ENCODE assay signal across 8 cellular contexts in the genomic region with DNA sequence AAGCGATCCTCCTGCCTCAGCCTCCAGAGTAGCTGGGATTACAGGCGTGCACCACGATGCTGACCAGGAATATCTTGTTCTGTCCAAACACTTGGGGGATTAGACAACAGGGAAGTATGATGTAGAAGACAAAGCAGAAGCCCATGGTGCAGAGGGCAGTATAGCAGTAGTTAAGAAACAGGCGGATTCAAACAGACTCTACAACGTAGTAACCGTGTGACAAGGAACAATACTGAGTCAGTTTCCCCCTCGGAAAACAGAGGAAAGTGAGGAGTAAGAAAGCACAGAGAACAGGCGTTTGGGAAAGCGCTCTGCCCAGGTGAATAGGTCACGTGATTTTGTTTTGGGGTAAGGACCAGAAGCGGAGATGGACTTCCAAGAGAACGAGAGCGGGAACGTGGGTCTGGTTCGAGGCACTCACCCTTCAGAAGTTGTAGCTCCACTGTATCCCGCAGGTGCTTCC. TPM values are rescaled to one million over a fixed set of nuclear protein-coding genes. Genes with fewer than 3 reads are reported as not detected.
DNase-seq lines count a peak whose midpoint lies in the region; ATAC-seq, FAIRE-seq and TF ChIP-seq lines count a peak whose summit lies in the region.

No MANE protein-coding gene starts in this region.

- no peak for TF ChIP-seq CTCF in CD8-positive, alpha-beta T cell (IDR thresholded peaks at IDR 0.05)
- no peak for TF ChIP-seq CTCF in foreskin keratinocyte (conservative IDR thresholded peaks at IDR 0.05)

- H3K4me3 ChIP-seq in CD8-positive, alpha-beta T cell (ENCODE audit: low read depth, low read length): peak overlapping the region; percentile 89
- H3K4me3 ChIP-seq in SJCRH30 (peak overlapping the region; percentile 69), skin epidermis (peak overlapping the region; percentile 72 to 98 (median 87))

- H3K36me3 ChIP-seq in CD8-positive, alpha-beta T cell (ENCODE audit: insufficient read depth, low read length): peaks cover 14% of the 10 kb centered on the region
- H3K36me3 ChIP-seq in SJCRH30: peaks cover 8% of the 10 kb centered on the region; the same call in 1 of the 2 replicates

- no peak for DNase-seq in CD8-positive, alpha-beta T cell
- no peak for DNase-seq in SJCRH30
- peak in 1 of 2 donors; percentile 44 for DNase-seq in foreskin keratinocyte
- no peak for DNase-seq in H54 (ENCODE audit: insufficient read length, low spot score)
- no peak for DNase-seq in AG08396 (ENCODE audit: low spot score)
- no peak for DNase-seq in nucleus accumbens (lab: John Stamatoyannopoulos, UW)

- peaks cover 17% of the 10 kb centered on the region for H3K4me1 ChIP-seq in CD8-positive, alpha-beta T cell (ENCODE audit: insufficient read depth, low read length)
- H3K4me1 ChIP-seq in SJCRH30: no peaks in the 10 kb centered on the region
- H3K4me1 ChIP-seq in foreskin keratinocyte: peaks cover 4% of the 10 kb centered on the region

- no peaks in the 10 kb centered on the region for H3K9me3 ChIP-seq in CD8-positive, alpha-beta T cell (ENCODE audit: low read length)
- H3K9me3 ChIP-seq in SJCRH30 (replicated peaks): no peaks in the 10 kb centered on the region

- peaks cover 30% of the 10 kb centered on the region for H3K4me1 Mint-ChIP-seq in CD8-positive, alpha-beta T cell (ENCODE audit: low read depth)

- intact Hi-C loops in CD8-positive, alpha-beta T cell (cut with DNase I, micrococcal nuclease): loop anchor here (1.0 to 5.0 kb wide), 14 partner anchors 18 to 715 kb away; partner anchors contain the start of genes CIZ1 (in 2 of the 2), GOLGA2 (in 2 of the 2), ODF2 (in 2 of the 2) and SLC27A4 (in 2 of the 2)

- no peak for ATAC-seq in CD8-positive, alpha-beta T cell
- peak; percentile 4 for ATAC-seq in GM21737 (IDR thresholded peaks at IDR 0.05; ENCODE audit: unreplicated experiment)
- ATAC-seq in foreskin keratinocyte: peak; percentile 20

- peak overlapping the region; percentile 80 for H3K27ac ChIP-seq in CD8-positive, alpha-beta T cell (ENCODE audit: low read depth, low read length)
- H3K27ac ChIP-seq in SJCRH30: peak overlapping the region; percentile 71; the same call in 1 of the 2 replicates
- H3K27ac ChIP-seq in foreskin keratinocyte: peak overlapping the region; percentile 73
- H3K27ac ChIP-seq in skin epidermis: peak overlapping the region in 20 of 21 experiments; percentile 77 to 98 (median 91)

- POLR2A ChIA-PET in CD8-positive, alpha-beta T cell (lab: Charles Lee): no interaction called here

- H3K27ac Mint-ChIP-seq in CD8-positive, alpha-beta T cell: peak overlapping the region; percentile 96

- no peaks in the 10 kb centered on the region for H3K27me3 ChIP-seq in CD8-positive, alpha-beta T cell (ENCODE audit: insufficient read depth, low read length)
- H3K27me3 ChIP-seq in SJCRH30 (no peaks in the 10 kb centered on the region), foreskin keratinocyte (no peaks in the 10 kb centered on the region)

- no peaks in the 10 kb centered on the region for H3K27me3 Mint-ChIP-seq in CD8-positive, alpha-beta T cell (ENCODE audit: low read depth)

- no peaks in the 10 kb centered on the region for H3K9me3 Mint-ChIP-seq in CD8-positive, alpha-beta T cell

- peak overlapping the region; percentile 95 for H3K4me3 Mint-ChIP-seq in CD8-positive, alpha-beta T cell

- peaks cover 41% of the 10 kb centered on the region for H3K36me3 Mint-ChIP-seq in CD8-positive, alpha-beta T cell

- TF ChIP-seq POLR2A in H54 (IDR thresholded peaks at IDR 0.05; ENCODE audit: low read depth, low read length): no peak

- CTCF ChIA-PET in CD8-positive, alpha-beta T cell (lab: Charles Lee): interaction anchor here (1.3 to 1.7 kb wide), 3 partner anchors 20 to 40 kb away, joined by 3 to 7 read pairs (median 3); no protein-coding TSS in a partner anchor

- FAIRE-seq in H54 (lab: Jason Lieb, UNC): no peak

RNA-seq across cellular contexts. Expression of gene TRUB2, which starts 0.3 kb away (rescaled TPM):
- total RNA-seq in CD8-positive, alpha-beta T cell: 10 to 100 TPM in 1 of 2 experiments, 1 to 10 TPM in 1; 9.8 to 12.9 TPM
- 30.2 and 36.9 TPM in 2 replicates for total RNA-seq in SJCRH30 (2014; rRNA removed; shearing (Covaris generic))
- 24.6 and 26.0 TPM in 2 replicates for total RNA-seq in foreskin keratinocyte
- polyA plus RNA-seq in foreskin keratinocyte: 23.8 and 26.3 TPM in 2 replicates

RNA-seq across cellular contexts. Expression of gene COQ4, which starts 0.7 kb away (rescaled TPM):
- total RNA-seq in CD8-positive, alpha-beta T cell: 10 to 100 TPM; 18.2 to 20.1 TPM
- 38.7 and 40.3 TPM in 2 replicates for total RNA-seq in SJCRH30 (2014; rRNA removed; shearing (Covaris generic))
- 29.2 and 33.5 TPM in 2 replicates for total RNA-seq in foreskin keratinocyte
- 35.8 and 38.3 TPM in 2 replicates for polyA plus RNA-seq in foreskin keratinocyte

RNA-seq across cellular contexts. Expression of gene SLC27A4, which starts 18.4 kb away (rescaled TPM):
- 1 to 10 TPM; 2.2 to 2.4 TPM for total RNA-seq in CD8-positive, alpha-beta T cell
- 27.7 and 28.0 TPM in 2 replicates for total RNA-seq in SJCRH30 (2014; rRNA removed; shearing (Covaris generic))
- 29.5 and 32.8 TPM in 2 replicates for total RNA-seq in foreskin keratinocyte
- 28.6 and 34.0 TPM in 2 replicates for polyA plus RNA-seq in foreskin keratinocyte

RNA-seq across cellular contexts. Expression of gene SWI5, which starts 45.8 kb away (rescaled TPM):
- total RNA-seq in CD8-positive, alpha-beta T cell: 1 to 10 TPM; 3.5 to 4.3 TPM
- total RNA-seq in SJCRH30 (2014; rRNA removed; shearing (Covaris generic)): 32.1 and 33.3 TPM in 2 replicates
- total RNA-seq in foreskin keratinocyte: 25.6 and 29.9 TPM in 2 replicates
- 40.6 and 46.1 TPM in 2 replicates for polyA plus RNA-seq in foreskin keratinocyte

RNA-seq across cellular contexts. Expression of gene GOLGA2, which starts 46.1 kb away (rescaled TPM):
- 10 to 100 TPM; 49.9 to 59.0 TPM for total RNA-seq in CD8-positive, alpha-beta T cell
- total RNA-seq in SJCRH30 (2014; rRNA removed; shearing (Covaris generic)): 62.3 and 84.3 TPM in 2 replicates
- 47.5 and 53.6 TPM in 2 replicates for total RNA-seq in foreskin keratinocyte
- polyA plus RNA-seq in foreskin keratinocyte: 27.7 and 30.5 TPM in 2 replicates
